Comparison of ENCODE assay signal across 16 cellular contexts in genomic region chr10:102630663-102631062, GRCh38. TPM values are rescaled to one million over a fixed set of nuclear protein-coding genes. Genes with fewer than 3 reads are reported as not detected.
A peak's percentile ranks its signal among the peaks of the same experiment; 100 is the strongest.
DNase-seq lines count a peak whose midpoint lies in the region; ATAC-seq and TF ChIP-seq lines count a peak whose summit lies in the region.
"Had no signal": no experiment of that assay in that cellular context is flagged by ENCODE, and none has a peak within 500 bp of the region (broad histone marks: within the 10 kb centered on the region; RNA-seq: fewer than 3 reads in every experiment).

No MANE protein-coding gene starts in this region.

- H3K36me3 ChIP-seq in breast epithelium: no peaks in the 10 kb centered on the region
- H3K36me3 ChIP-seq in muscle layer of colon (ENCODE audit: insufficient read depth, low read length): no peaks in the 10 kb centered on the region

- intact Hi-C loops in MCF 10A (cut with micrococcal nuclease) (no loop called here), breast epithelium (cut with DNase I; ENCODE audit: low total_unique reads) (no loop called here)

- BruUV-seq in MCF 10A (replicated peaks; lab: Mats Ljungman, UMichigan): no TSS peak

- DNase-seq in MCF 10A (ENCODE audit: unreplicated experiment): no peak
- no peak for DNase-seq in breast epithelium (ENCODE audit: low spot score in 2 of 2)
- DNase-seq in chondrocyte (ENCODE audit: low spot score): peak; percentile 69
- DNase-seq in effector memory CD8-positive, alpha-beta T cell: no peak
- DNase-seq in dermis blood vessel endothelial cell: no peak
- no peak for DNase-seq in amniotic stem cell (lab: John Stamatoyannopoulos, UW)
- DNase-seq: activated CD4-positive, alpha-beta T cell treated with anti-CD3 and anti-CD28 coated beads, Interleukin-2, amount 50 U/mL, for 1 hour; kidney glomerular epithelial cell; NCI-H1417 treated with DMSO at 0.1 percent for 48 hours; NCI-H510A; T-helper 2 cell; testis had no signal

- TF ChIP-seq CTCF in MCF 10A (IDR thresholded peaks at IDR 0.05; ENCODE audit: unreplicated experiment) (no peak), breast epithelium (IDR thresholded peaks at IDR 0.05) (no peak), chondrocyte (IDR thresholded peaks at IDR 0.05) (no peak)

- H3K36me3 Mint-ChIP-seq in MCF 10A (ENCODE audit: insufficient read depth, unreplicated experiment): no peaks in the 10 kb centered on the region
- H3K36me3 Mint-ChIP-seq in chondrocyte (ENCODE audit: low read depth): no peaks in the 10 kb centered on the region
- H3K36me3 Mint-ChIP-seq in effector memory CD8-positive, alpha-beta T cell (ENCODE audit: insufficient read depth): peaks cover 3% of the 10 kb centered on the region

- no peak for TF ChIP-seq POLR2A in breast epithelium (IDR thresholded peaks at IDR 0.05)

- H3K27ac ChIP-seq in breast epithelium (peak overlapping the region in 1 of 2 donors; percentile 98), muscle layer of colon (ENCODE audit: low read depth, low read length) (peak overlapping the region; percentile 95), temporal lobe (ENCODE audit: low read depth, low read length) (peak overlapping the region; percentile 84)

- H3K27me3 ChIP-seq in breast epithelium (no peaks in the 10 kb centered on the region), muscle layer of colon (ENCODE audit: control insufficient read depth in 1 of 2, insufficient read depth in 2 of 2, low read length in 2 of 2) (no peaks in the 10 kb centered on the region)
- H3K27me3 ChIP-seq: testis had no signal

- H3K27ac Mint-ChIP-seq in MCF 10A (ENCODE audit: low read depth, unreplicated experiment) (peak overlapping the region; percentile 53), chondrocyte (ENCODE audit: unreplicated experiment) (peak overlapping the region; percentile 99)
- peak overlapping the region in 1 of 2 donors; percentile 37 for H3K27ac Mint-ChIP-seq in effector memory CD8-positive, alpha-beta T cell

- H3K27me3 Mint-ChIP-seq in MCF 10A (ENCODE audit: insufficient read depth, unreplicated experiment) (no peaks in the 10 kb centered on the region), chondrocyte (ENCODE audit: low read depth) (no peaks in the 10 kb centered on the region)
- no peaks in the 10 kb centered on the region for H3K27me3 Mint-ChIP-seq in effector memory CD8-positive, alpha-beta T cell

- no peaks in the 10 kb centered on the region for H3K9me3 ChIP-seq in breast epithelium
- no peaks in the 10 kb centered on the region for H3K9me3 ChIP-seq in muscle layer of colon (ENCODE audit: low read length)
- H3K9me3 ChIP-seq: testis had no signal

- H3K4me1 Mint-ChIP-seq in MCF 10A (ENCODE audit: insufficient read depth, unreplicated experiment) (peaks cover 47% of the 10 kb centered on the region), chondrocyte (ENCODE audit: low read depth) (peaks cover 90% of the 10 kb centered on the region)
- H3K4me1 Mint-ChIP-seq in effector memory CD8-positive, alpha-beta T cell (ENCODE audit: low read depth in 2 of 2): peaks cover 18 to 22% of the 10 kb centered on the region in 2 donors

- H3K4me3 Mint-ChIP-seq in MCF 10A (ENCODE audit: unreplicated experiment) (no peak overlapping the region), chondrocyte (ENCODE audit: unreplicated experiment) (no peak overlapping the region)
- H3K4me3 Mint-ChIP-seq in effector memory CD8-positive, alpha-beta T cell: no peak overlapping the region

- no peak overlapping the region for H3K4me3 ChIP-seq in breast epithelium
- H3K4me3 ChIP-seq in muscle layer of colon (ENCODE audit: low read depth in 1 of 2, low read length in 2 of 2): no peak overlapping the region
- H3K4me3 ChIP-seq: K562, testis had no signal

- H3K9me3 Mint-ChIP-seq in MCF 10A (ENCODE audit: unreplicated experiment) (no peaks in the 10 kb centered on the region), chondrocyte (ENCODE audit: low read depth) (no peaks in the 10 kb centered on the region)
- no peaks in the 10 kb centered on the region for H3K9me3 Mint-ChIP-seq in effector memory CD8-positive, alpha-beta T cell
- H3K9me3 Mint-ChIP-seq: activated T-helper 2 cell treated with anti-CD3 and anti-CD28 coated beads, Interferon-gamma antibody, Interleukin-2, Interleukin-4, amounts not matched to agents 10 μg/mL and 5 μg/mL and 100 μg/mL, durations not matched to agents 14 hours and 24 hours and 36 hours had no signal

- POLR2A ChIA-PET in MCF 10A (lab: Yijun Ruan, JAX): no interaction called here

- no peak overlapping the region for H3K9ac ChIP-seq in muscle layer of colon (ENCODE audit: low read length)

- CTCF ChIA-PET in MCF 10A (lab: Yijun Ruan, JAX): interaction anchor here (0.8 kb wide), 1 partner anchor 25 kb away, joined by 3 read pairs; no protein-coding TSS in a partner anchor

- no peak for ATAC-seq in effector memory CD8-positive, alpha-beta T cell (replicated peaks)
- ATAC-seq: K562 had no signal

- H3K4me1 ChIP-seq in breast epithelium: peaks cover 10 to 13% of the 10 kb centered on the region in 2 donors
- peaks cover 97% of the 10 kb centered on the region for H3K4me1 ChIP-seq in muscle layer of colon (ENCODE audit: insufficient read depth, low read length)

RNA-seq across cellular contexts. Expression of gene TRIM8, which starts 13.6 kb away (rescaled TPM):
- 73.5 and 78.1 TPM in 2 replicates for total RNA-seq in MCF 10A (2022)
- total RNA-seq in breast epithelium: 100 to 1,000 TPM in 1 of 3 donors, 10 to 100 TPM in 2; 74.6 to 128 (median 88.8) TPM
- 40.3 to 74.4 TPM (median 66.8 TPM) in 3 replicates for total RNA-seq in chondrocyte
- 27.0 TPM for total RNA-seq in temporal lobe
- 65.7 and 124 TPM in 2 replicates for total RNA-seq in dermis blood vessel endothelial cell
